1 cellular context compared by ENCODE assay signal in genomic region chr17:80024206-80024972, GRCh38.
TF ChIP-seq lines count a peak whose summit lies in the region.

No MANE protein-coding gene starts in this region.

TF ChIP-seq in GM12878, 131 proteins besides CTCF, POLR2A, EP300 and RAD21:
- TF ChIP-seq HCFC1 (IDR thresholded peaks at IDR 0.05; ENCODE audit: low read length) (no peak), CHD2 (IDR thresholded peaks at IDR 0.05; ENCODE audit: borderline replicate concordance, low read depth, low read length) (no peak), NR2C2 (IDR thresholded peaks at IDR 0.05; ENCODE audit: borderline replicate concordance, control insufficient read depth, insufficient read length, low read depth) (peak; percentile 16)
